26 cellular contexts compared by ENCODE assay signal in genomic region chr22:44990810-44991209, GRCh38. TPM values are rescaled to one million over a fixed set of nuclear protein-coding genes. Genes with fewer than 3 reads are reported as not detected.
DNase-seq lines count a peak whose midpoint lies in the region; ATAC-seq and TF ChIP-seq lines count a peak whose summit lies in the region.
"Had no signal": no experiment of that assay in that cellular context is flagged by ENCODE, and none has a peak within 500 bp of the region (broad histone marks: within the 10 kb centered on the region; RNA-seq: fewer than 3 reads in every experiment).

No MANE protein-coding gene starts in this region.

- peaks cover 24% of the 10 kb centered on the region for H3K36me3 Mint-ChIP-seq in GM23338 (ENCODE audit: low read depth)
- H3K36me3 Mint-ChIP-seq in WTC11: peaks cover 42% of the 10 kb centered on the region
- H3K36me3 Mint-ChIP-seq in neural crest cell (ENCODE audit: low read depth): peaks cover 12% of the 10 kb centered on the region
- H3K36me3 Mint-ChIP-seq: CD14-positive monocyte; CD4-positive, alpha-beta memory T cell; CD4-positive, CD25-positive, alpha-beta regulatory T cell; CD8-positive, alpha-beta memory T cell had no signal

- intact Hi-C loops in HCT116 (cut with micrococcal nuclease): no loop called here

- H3K4me1 ChIP-seq in GM23338 (ENCODE audit: insufficient read depth) (peaks cover 12% of the 10 kb centered on the region; the same call in 1 of the 2 replicates), HCT116 (ENCODE audit: control insufficient read depth in 1 of 2, insufficient read depth in 2 of 2, low read length in 2 of 2) (no peaks in the 10 kb centered on the region)

- no peak overlapping the region for H3K4me3 ChIP-seq in GM23338
- H3K4me3 ChIP-seq in HCT116 (replicated peaks in 1 of 2; ENCODE audit: low read depth in 1 of 2, low read length in 2 of 2): no peak overlapping the region
- H3K4me3 ChIP-seq: BLaER1, GM12878 had no signal

- H4K20me1 ChIP-seq in GM23338 (replicated peaks; ENCODE audit: insufficient read depth): peaks cover 88% of the 10 kb centered on the region
- H4K20me1 ChIP-seq in HCT116 (ENCODE audit: insufficient read depth): no peaks in the 10 kb centered on the region

- TF ChIP-seq POLR2A in HCT116 (IDR thresholded peaks at IDR 0.05; ENCODE audit: borderline replicate concordance, extremely low read depth, insufficient read depth, insufficient read length): no peak

- H3K4me3 Mint-ChIP-seq in GM23338 (no peak overlapping the region), WTC11 (no peak overlapping the region), neural crest cell (no peak overlapping the region)
- H3K4me3 Mint-ChIP-seq: CD14-positive monocyte; CD4-positive, alpha-beta memory T cell; CD4-positive, CD25-positive, alpha-beta regulatory T cell; CD8-positive, alpha-beta memory T cell had no signal

- peaks cover 99% of the 10 kb centered on the region for H3K79me2 ChIP-seq in GM23338 (replicated peaks; ENCODE audit: insufficient read depth)
- H3K79me2 ChIP-seq in HCT116 (ENCODE audit: insufficient read depth, low read length): no peaks in the 10 kb centered on the region

- no peak overlapping the region for H3K9ac ChIP-seq in HCT116 (ENCODE audit: low read length)
- H3K9ac ChIP-seq: BLaER1 had no signal

- H3K4me1 Mint-ChIP-seq in GM23338 (peaks cover 20% of the 10 kb centered on the region), WTC11 (peaks cover 44% of the 10 kb centered on the region), neural crest cell (peaks cover 20% of the 10 kb centered on the region)
- H3K4me1 Mint-ChIP-seq: CD14-positive monocyte; CD4-positive, alpha-beta memory T cell; CD4-positive, CD25-positive, alpha-beta regulatory T cell; CD8-positive, alpha-beta memory T cell had no signal

- H3K27ac Mint-ChIP-seq in GM23338 (no peak overlapping the region), WTC11 (peak overlapping the region; percentile 54), neural crest cell (ENCODE audit: unreplicated experiment) (peak overlapping the region; percentile 13)
- H3K27ac Mint-ChIP-seq: CD14-positive monocyte; CD4-positive, alpha-beta memory T cell; CD4-positive, CD25-positive, alpha-beta regulatory T cell; CD8-positive, alpha-beta memory T cell had no signal

- POLR2A ChIA-PET in HCT116 (lab: Charles Lee): no interaction called here
- POLR2A ChIA-PET in WTC11 (lab: Charles Lee): no interaction called here

- no peaks in the 10 kb centered on the region for H3K27me3 ChIP-seq in GM23338 (ENCODE audit: insufficient read depth)
- H3K27me3 ChIP-seq in HCT116 (ENCODE audit: insufficient read depth, low read length): peaks cover 34% of the 10 kb centered on the region
- H3K27me3 ChIP-seq: BE2C, BLaER1 had no signal

- ATAC-seq in GM23338: peak; percentile 23; the same call in 2 of the 3 replicates
- peak; percentile 71 for ATAC-seq in HCT116
- peak; percentile 27; the same call in 1 of the 2 replicates for ATAC-seq in WTC11
- ATAC-seq: GM12878 had no signal

- DNase-seq in GM23338 (ENCODE audit: low spot score) (no peak), HCT116 (ENCODE audit: low read depth, low spot score) (no peak), WTC11 (ENCODE audit: low spot score) (no peak), neural crest cell (ENCODE audit: low read depth, low spot score) (no peak), HUDEP-2 (lab: John Stamatoyannopoulos, UW; ENCODE audit: unreplicated experiment in 76 of 76) (no peak), NCI-H774 (lab: John Stamatoyannopoulos, UW) (no peak), 8988T (no peak)
- DNase-seq: ACHN; BE2C; C1 segment of cervical spinal cord; CD4-positive, alpha-beta memory T cell; CD4-positive, CD25-positive, alpha-beta regulatory T cell; CD8-positive, alpha-beta memory T cell; COR-L47; DMS 273 treated with DMSO at 0.1 percent for 48 hours; DMS153; DMS53; DMS79; DND-41; EL; GDM1 had no signal

- no peak overlapping the region for H3K4me2 ChIP-seq in GM23338
- no peak overlapping the region for H3K4me2 ChIP-seq in HCT116 (ENCODE audit: low read length)
- H3K4me2 ChIP-seq: BLaER1 had no signal

- TF ChIP-seq CTCF in GM23338 (conservative IDR thresholded peaks at IDR 0.05; ENCODE audit: low read depth in 2 of 2): no peak
- no peak for TF ChIP-seq CTCF in HCT116 (IDR thresholded peaks at IDR 0.05 in 2 of 3, conservative IDR thresholded peaks at IDR 0.05 in 1 of 3; ENCODE audit: borderline replicate concordance in 1 of 3, insufficient read depth in 1 of 3, low read depth in 2 of 3, low read length in 2 of 3)
- no peak for TF ChIP-seq CTCF in WTC11 (IDR thresholded peaks at IDR 0.05)
- TF ChIP-seq CTCF in neural crest cell (conservative IDR thresholded peaks at IDR 0.05): no peak

- no peaks in the 10 kb centered on the region for H3K9me3 ChIP-seq in HCT116 (ENCODE audit: control insufficient read depth in 1 of 2, insufficient read depth in 1 of 2, low read depth in 1 of 2, low read length in 2 of 2)
- H3K9me3 ChIP-seq: BE2C had no signal

- 0 out of 2 replicates have a peak, but pooled peaks cover 4% of the 10 kb centered on the region for H3K9me2 ChIP-seq in GM23338 (ENCODE audit: insufficient read depth)
- H3K9me2 ChIP-seq in HCT116 (ENCODE audit: insufficient read depth): no peaks in the 10 kb centered on the region

- H3F3A ChIP-seq in GM23338 (replicated peaks; ENCODE audit: low read depth): peaks cover 11% of the 10 kb centered on the region; the same call in 1 of the 2 replicates

- peak overlapping the region; percentile 53; the same call in 1 of the 2 replicates for H3K27ac ChIP-seq in GM23338 (ENCODE audit: low read depth)
- H3K27ac ChIP-seq in HCT116 (ENCODE audit: low read depth, low read length): no peak overlapping the region
- H3K27ac ChIP-seq: 22Rv1, BLaER1 had no signal

- H3K27me3 Mint-ChIP-seq in GM23338 (ENCODE audit: insufficient read depth, low read depth, poor library complexity) (peaks cover 11% of the 10 kb centered on the region), WTC11 (ENCODE audit: low read depth) (no peaks in the 10 kb centered on the region), neural crest cell (ENCODE audit: low read depth) (no peaks in the 10 kb centered on the region)

- no peak for TF ChIP-seq RAD21 in HCT116 (IDR thresholded peaks at IDR 0.05; ENCODE audit: low read depth)

- CTCF ChIA-PET in HCT116 (lab: Charles Lee): no interaction called here
- CTCF ChIA-PET in WTC11 (lab: Charles Lee): no interaction called here

- no peak overlapping the region for H2AFZ ChIP-seq in GM23338
- H2AFZ ChIP-seq in HCT116 (ENCODE audit: low read depth, low read length, poor library complexity, severe bottlenecking): no peak overlapping the region

- RAD21 ChIA-PET in HCT116 (lab: Charles Lee; ENCODE audit: low non-redundant PET in 1 of 2, low total read pairs in 2 of 2, uncharacterized antibody in 2 of 2, unreplicated experiment in 2 of 2): no interaction called here

- H3K36me3 ChIP-seq in GM23338 (ENCODE audit: insufficient read depth): peaks cover 26% of the 10 kb centered on the region
- H3K36me3 ChIP-seq in HCT116 (ENCODE audit: control insufficient read depth in 1 of 2, insufficient read depth in 2 of 2, low read length in 2 of 2): no peaks in the 10 kb centered on the region
- H3K36me3 ChIP-seq: BLaER1 had no signal

- H3K9me3 Mint-ChIP-seq in GM23338 (no peaks in the 10 kb centered on the region), WTC11 (no peaks in the 10 kb centered on the region), neural crest cell (no peaks in the 10 kb centered on the region)
- H3K9me3 Mint-ChIP-seq: CD4-positive, alpha-beta memory T cell; CD4-positive, CD25-positive, alpha-beta regulatory T cell; CD8-positive, alpha-beta memory T cell had no signal

- no TSS peak for BruUV-seq in HCT116 (replicated peaks; lab: Mats Ljungman, UMichigan)

TF ChIP-seq in GM23338, 12 proteins besides CTCF, POLR2A, EP300 and RAD21 (continues in another document):
- no peak for TF ChIP-seq EZH2 (IDR thresholded peaks at IDR 0.05; ENCODE audit: low read depth, unreplicated experiment)
- TF ChIP-seq ZNF114 (CRISPR knock-in tag; IDR thresholded peaks at IDR 0.05): no peak
- no peak for TF ChIP-seq ZNF331 (CRISPR knock-in tag; IDR thresholded peaks at IDR 0.05; ENCODE audit: low read depth)
- no peak for TF ChIP-seq EZH2phosphoT487 (IDR thresholded peaks at IDR 0.05; ENCODE audit: unreplicated experiment)
- TF ChIP-seq STAT1 (IDR thresholded peaks at IDR 0.05; ENCODE audit: unreplicated experiment): no peak

TF ChIP-seq in HCT116, 20 proteins besides CTCF, POLR2A, EP300 and RAD21 (continues in another document):
- TF ChIP-seq CEBPB (IDR thresholded peaks at IDR 0.05; ENCODE audit: low read depth) (no peak), ELF1 (IDR thresholded peaks at IDR 0.05; ENCODE audit: borderline replicate concordance, low read depth) (no peak), JUND (IDR thresholded peaks at IDR 0.05) (no peak), SIN3A (IDR thresholded peaks at IDR 0.05; ENCODE audit: low read depth) (no peak), MAX (IDR thresholded peaks at IDR 0.05) (no peak), TCF7L2 (IDR thresholded peaks at IDR 0.05; ENCODE audit: borderline replicate concordance, extremely low read depth, insufficient read depth, insufficient read length) (no peak)

TF ChIP-seq in WTC11, 78 proteins besides CTCF, POLR2A, EP300 and RAD21 (continues in another document):
- TF ChIP-seq, protein P1, sequence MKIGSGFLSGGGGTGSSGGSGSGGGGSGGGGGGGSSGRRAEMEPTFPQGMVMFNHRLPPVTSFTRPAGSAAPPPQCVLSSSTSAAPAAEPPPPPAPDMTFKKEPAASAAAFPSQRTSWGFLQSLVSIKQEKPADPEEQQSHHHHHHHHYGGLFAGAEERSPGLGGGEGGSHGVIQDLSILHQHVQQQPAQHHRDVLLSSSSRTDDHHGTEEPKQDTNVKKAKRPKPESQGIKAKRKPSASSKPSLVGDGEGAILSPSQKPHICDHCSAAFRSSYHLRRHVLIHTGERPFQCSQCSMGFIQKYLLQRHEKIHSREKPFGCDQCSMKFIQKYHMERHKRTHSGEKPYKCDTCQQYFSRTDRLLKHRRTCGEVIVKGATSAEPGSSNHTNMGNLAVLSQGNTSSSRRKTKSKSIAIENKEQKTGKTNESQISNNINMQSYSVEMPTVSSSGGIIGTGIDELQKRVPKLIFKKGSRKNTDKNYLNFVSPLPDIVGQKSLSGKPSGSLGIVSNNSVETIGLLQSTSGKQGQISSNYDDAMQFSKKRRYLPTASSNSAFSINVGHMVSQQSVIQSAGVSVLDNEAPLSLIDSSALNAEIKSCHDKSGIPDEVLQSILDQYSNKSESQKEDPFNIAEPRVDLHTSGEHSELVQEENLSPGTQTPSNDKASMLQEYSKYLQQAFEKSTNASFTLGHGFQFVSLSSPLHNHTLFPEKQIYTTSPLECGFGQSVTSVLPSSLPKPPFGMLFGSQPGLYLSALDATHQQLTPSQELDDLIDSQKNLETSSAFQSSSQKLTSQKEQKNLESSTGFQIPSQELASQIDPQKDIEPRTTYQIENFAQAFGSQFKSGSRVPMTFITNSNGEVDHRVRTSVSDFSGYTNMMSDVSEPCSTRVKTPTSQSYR (CRISPR knock-in tag; IDR thresholded peaks at IDR 0.05): no peak
- TF ChIP-seq NR3C1 (CRISPR knock-in tag; conservative IDR thresholded peaks at IDR 0.05; ENCODE audit: low read depth) (no peak), CBFB (CRISPR knock-in tag; IDR thresholded peaks at IDR 0.05; ENCODE audit: low read depth) (no peak)

RNA-seq across cellular contexts. Expression of gene PHF21B, which starts 19.0 kb away (rescaled TPM):
- total RNA-seq in GM23338 (2014; rRNA removed; shearing (Covaris generic)): 127 and 149 TPM in 2 replicates
- polyA plus RNA-seq in GM23338 (2016; fragmentation: Nextera tagmentation; extraction: Ambion mirVana): 16.5 and 20.6 TPM in 2 replicates
- total RNA-seq in HCT116 (2021; ENCODE audit: unreplicated experiment): not detected
- not detected in 2 replicates for polyA plus RNA-seq in HCT116 (2012)
- total RNA-seq in WTC11 (2021): 90.6 to 107 TPM (median 92.5 TPM) in 3 replicates
- 36.5 and 40.4 TPM in 2 replicates for total RNA-seq in neural crest cell
- total RNA-seq: CD4-positive, alpha-beta memory T cell; CD4-positive, CD25-positive, alpha-beta regulatory T cell; CD8-positive, alpha-beta memory T cell; GM12878 had no signal
- polyA plus RNA-seq: AG04450; CD14-positive monocyte; CD4-positive, alpha-beta memory T cell; CD4-positive, CD25-positive, alpha-beta regulatory T cell; CD8-positive, alpha-beta memory T cell had no signal

Comparison
In these comparisons a context has a peak if more than half of its experiments do, and no peak if none do; other contexts are left out.
1. RNA of gene PHF21B, which starts 19.0 kb away (total RNA-seq): 127 to 149 TPM in GM23338, 90.6 to 107 TPM in WTC11 and 36.5 to 40.4 TPM in neural crest cell; not detected in HCT116 (single experiment); every median in the first group is over 10 times any median in the second.
2. Peak in every context shown above with its lines, with median percentiles within 50 percentile points of each other: ATAC-seq.